ENCODE assay signal across 20 cellular contexts in the genomic region with DNA sequence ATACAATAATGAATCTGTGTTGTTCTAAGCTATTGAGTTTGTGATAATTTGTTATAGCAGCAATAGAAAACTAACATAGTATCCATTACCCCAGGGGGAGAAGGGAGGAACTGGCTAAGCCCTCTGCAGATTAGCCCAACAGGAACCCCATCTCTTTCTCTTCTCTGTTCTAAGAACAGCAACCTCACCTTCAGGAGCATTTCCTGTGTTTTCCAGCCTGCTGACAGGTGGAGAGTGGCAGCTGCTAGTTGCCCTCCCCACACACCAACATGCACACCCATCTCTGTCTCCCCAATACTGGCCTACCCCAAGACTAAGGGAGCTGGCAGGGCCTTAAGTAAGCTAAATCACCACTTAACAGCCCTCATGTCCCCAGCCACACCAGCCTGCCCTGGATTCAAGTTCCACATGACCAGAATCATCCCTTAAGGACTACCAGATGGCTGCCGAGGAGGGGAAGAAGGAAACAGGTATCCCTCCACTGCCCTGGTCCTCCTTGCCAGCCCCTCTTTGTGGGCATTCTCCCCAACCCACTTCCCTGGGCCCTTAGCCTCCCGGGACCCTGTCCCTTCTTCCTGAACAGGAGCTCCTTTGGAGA.
"Had no signal": no experiment of that assay in that cellular context is flagged by ENCODE, and none has a peak within 500 bp of the region (broad histone marks: within the 10 kb centered on the region; RNA-seq: fewer than 3 reads in every experiment).

No MANE protein-coding gene starts in this region.

- H3K27ac Mint-ChIP-seq: activated CD4-positive, alpha-beta T cell treated with anti-CD3 and anti-CD28 coated beads, Interleukin-2, amount 10 ng/mL, durations not matched to agents 24 days and 14 days; mesothelial cell of epicardium; stimulated activated naive CD8-positive, alpha-beta T cell treated with anti-CD3 and anti-CD28 coated beads, Interleukin-15, Interleukin-2, amounts not matched to agents 100 ng/mL and 50 ng/mL, for 24 hours had no signal

- DNase-seq: activated CD4-positive, alpha-beta T cell treated with anti-CD3 and anti-CD28 coated beads, Interleukin-2, amount 10 ng/mL, durations not matched to agents 24 days and 14 days; activated CD4-positive, CD25-positive, alpha-beta regulatory T cell; activated effector memory CD4-positive, alpha-beta T cell treated with Interleukin-2 at 50 U/mL for 16 hours; cerebellar nuclear complex; cortex of kidney; head of caudate nucleus; kidney; psoas muscle; right cardiac atrium; stimulated activated CD4-positive, alpha-beta T cell treated with anti-CD3 and anti-CD28 coated beads, Interleukin-2, amount 100 ng/mL, for 24 hours; T-helper 9 cell; transverse colon; uterus had no signal

- H3K4me3 ChIP-seq: ascending aorta, breast epithelium, lung, psoas muscle, SK-N-MC, suprapubic skin, transverse colon, uterus had no signal

- H3K36me3 ChIP-seq: ascending aorta, breast epithelium, suprapubic skin, transverse colon, uterus had no signal

- H3K9me3 ChIP-seq: ascending aorta, breast epithelium, psoas muscle, suprapubic skin, transverse colon, uterus had no signal

- H3K4me3 Mint-ChIP-seq: activated CD4-positive, alpha-beta T cell treated with anti-CD3 and anti-CD28 coated beads, Interleukin-2, amount 10 ng/mL, durations not matched to agents 24 days and 14 days; mesothelial cell of epicardium; stimulated activated naive CD8-positive, alpha-beta T cell treated with anti-CD3 and anti-CD28 coated beads, Interleukin-15, Interleukin-2, amounts not matched to agents 100 ng/mL and 50 ng/mL, for 24 hours had no signal

- H3K4me1 ChIP-seq: ascending aorta, breast epithelium, psoas muscle, suprapubic skin, transverse colon, uterus had no signal

- H3K27me3 ChIP-seq: ascending aorta, breast epithelium, suprapubic skin, transverse colon, uterus had no signal

- H3K27me3 Mint-ChIP-seq: activated CD4-positive, alpha-beta T cell treated with anti-CD3 and anti-CD28 coated beads, Interleukin-2, amount 10 ng/mL, durations not matched to agents 24 days and 14 days; stimulated activated naive CD8-positive, alpha-beta T cell treated with anti-CD3 and anti-CD28 coated beads, Interleukin-15, Interleukin-2, amounts not matched to agents 100 ng/mL and 50 ng/mL, for 24 hours had no signal

- H3K9me3 Mint-ChIP-seq: mesothelial cell of epicardium; stimulated activated naive CD8-positive, alpha-beta T cell treated with anti-CD3 and anti-CD28 coated beads, Interleukin-15, Interleukin-2, amounts not matched to agents 100 ng/mL and 50 ng/mL, for 24 hours had no signal

- H3K27ac ChIP-seq: ascending aorta, breast epithelium, psoas muscle, SK-N-MC, suprapubic skin, transverse colon, uterus had no signal

- H3K36me3 Mint-ChIP-seq: mesothelial cell of epicardium had no signal

- H3K4me1 Mint-ChIP-seq: mesothelial cell of epicardium had no signal

- ATAC-seq: psoas muscle, right cardiac atrium had no signal
